ENCODE assay signal across 8 cellular contexts in genomic region chr4:74133786-74134499, GRCh38. TPM values are rescaled to one million over a fixed set of nuclear protein-coding genes. Genes with fewer than 3 reads are reported as not detected.
DNase-seq lines count a peak whose midpoint lies in the region; ATAC-seq and TF ChIP-seq lines count a peak whose summit lies in the region.

No MANE protein-coding gene starts in this region.

- H3K9me3 Mint-ChIP-seq in neural crest cell: peaks cover 21% of the 10 kb centered on the region

- peak overlapping the region; percentile 19 for H3K4me3 Mint-ChIP-seq in neural crest cell

- TF ChIP-seq CTCF in BE2C (IDR thresholded peaks at IDR 0.05; ENCODE audit: low read depth, low read length) (peak; percentile 90), fibroblast of the aortic adventitia (IDR thresholded peaks at IDR 0.05; ENCODE audit: insufficient read depth, low read length) (peak; percentile 82), neural crest cell (conservative IDR thresholded peaks at IDR 0.05) (peak; percentile 92), upper lobe of right lung (IDR thresholded peaks at IDR 0.05) (peak; percentile 83)

- H3K27me3 Mint-ChIP-seq in neural crest cell (ENCODE audit: low read depth): no peaks in the 10 kb centered on the region

- no peaks in the 10 kb centered on the region for H3K36me3 ChIP-seq in BE2C
- no peaks in the 10 kb centered on the region for H3K36me3 ChIP-seq in upper lobe of right lung

- intact Hi-C loops in upper lobe of right lung (cut with DNase I): no loop called here

- H3K27ac ChIP-seq in upper lobe of right lung: no peak overlapping the region

- no peaks in the 10 kb centered on the region for H3K9me3 ChIP-seq in BE2C
- H3K9me3 ChIP-seq in upper lobe of right lung: no peaks in the 10 kb centered on the region

- H3K4me1 Mint-ChIP-seq in neural crest cell: peaks cover 16% of the 10 kb centered on the region

- peaks cover 3% of the 10 kb centered on the region; the same call in 1 of the 2 replicates for H3K27me3 ChIP-seq in BE2C
- H3K27me3 ChIP-seq in upper lobe of right lung: no peaks in the 10 kb centered on the region

- ATAC-seq in GM18868 (IDR thresholded peaks at IDR 0.05; ENCODE audit: unreplicated experiment) (peak; percentile 97), HG03432 (IDR thresholded peaks at IDR 0.05; ENCODE audit: unreplicated experiment) (peak; percentile 91), upper lobe of right lung (peak; percentile 99)

- H3K4me1 ChIP-seq in BE2C (no peaks in the 10 kb centered on the region), upper lobe of right lung (no peaks in the 10 kb centered on the region)

- H3K27ac Mint-ChIP-seq in neural crest cell (ENCODE audit: unreplicated experiment): no peak overlapping the region

- H3K36me3 Mint-ChIP-seq in neural crest cell (ENCODE audit: low read depth): peaks cover 25% of the 10 kb centered on the region

- peak; percentile 69 for DNase-seq in BE2C
- peak; percentile 69 for DNase-seq in NCI-H774 (lab: John Stamatoyannopoulos, UW)
- peak; percentile 5 for DNase-seq in activated T-cell treated with anti-CD3 and anti-CD28 coated beads for 4 hours
- DNase-seq in fibroblast of the aortic adventitia (ENCODE audit: low read depth): peak; percentile 98
- DNase-seq in neural crest cell (ENCODE audit: low read depth, low spot score): peak; percentile 77
- peak; percentile 80 for DNase-seq in upper lobe of right lung

- H3K4me3 ChIP-seq in BE2C (ENCODE audit: low read depth, low read length) (no peak overlapping the region), fibroblast of the aortic adventitia (ENCODE audit: low read depth, low read length) (no peak overlapping the region), upper lobe of right lung (no peak overlapping the region)

RNA-seq across cellular contexts. Expression of gene MTHFD2L, which starts 24.0 kb away (rescaled TPM):
- polyA plus RNA-seq in BE2C (2012; ENCODE audit: insufficient read depth, insufficient read length, low read depth): 20.8 TPM
- 8.2 and 15.0 TPM in 2 replicates for total RNA-seq in fibroblast of the aortic adventitia (ENCODE audit: low replicate concordance)
- total RNA-seq in neural crest cell: 19.3 and 19.9 TPM in 2 replicates
- total RNA-seq in upper lobe of right lung: 14.1 TPM

RNA-seq across cellular contexts. Expression of gene CXCL2, which starts 34.9 kb away (rescaled TPM):
- polyA plus RNA-seq in BE2C (2012; ENCODE audit: insufficient read depth, insufficient read length, low read depth): not detected
- total RNA-seq in fibroblast of the aortic adventitia (ENCODE audit: low replicate concordance) (1.1 and 1.9 TPM in 2 replicates), neural crest cell (0.98 and 1.3 TPM in 2 replicates), upper lobe of right lung (51.9 TPM)

Comparison
In these comparisons a context has a peak if more than half of its experiments do, and no peak if none do; other contexts are left out.
1. DNase-seq: peak in every context shown above with its lines; median percentile 98 in fibroblast of the aortic adventitia; 80 in upper lobe of right lung; 77 in neural crest cell; 69 in BE2C; 69 in NCI-H774; 5 in activated T-cell treated with anti-CD3 and anti-CD28 coated beads for 4 hours.
2. RNA of gene CXCL2, which starts 34.9 kb away (total RNA-seq): 51.9 TPM in upper lobe of right lung (single experiment); 0.98 to 1.3 TPM in neural crest cell and 1.1 to 1.9 TPM in fibroblast of the aortic adventitia; every median in the first group is over 10 times any median in the second.
3. Peak in every context shown above with its lines, with median percentiles within 50 percentile points of each other: CTCF ChIP-seq and ATAC-seq.